In the genomic region with DNA sequence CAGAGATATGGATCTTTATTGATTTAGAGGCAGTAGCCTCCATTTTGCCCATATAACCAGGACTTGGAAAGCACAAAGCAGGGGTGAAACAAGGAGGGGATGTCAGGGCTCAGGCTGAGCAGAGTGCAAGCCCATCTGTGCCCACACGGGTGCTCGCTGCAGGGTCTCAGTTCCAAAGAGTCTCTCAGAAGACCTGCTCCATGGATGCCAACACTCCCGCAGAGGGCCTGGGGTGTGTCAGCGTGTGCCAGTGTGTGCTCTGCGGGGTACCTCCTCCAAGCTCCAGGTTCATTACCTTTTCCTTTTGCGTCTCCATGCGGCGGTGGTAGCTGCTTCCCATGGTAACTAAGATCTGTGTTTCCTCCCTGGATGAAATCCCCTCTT, we compare ENCODE assay signal across 23 cellular contexts.
"Had no signal": no experiment of that assay in that cellular context is flagged by ENCODE, and none has a peak within 500 bp of the region (broad histone marks: within the 10 kb centered on the region; RNA-seq: fewer than 3 reads in every experiment).

No MANE protein-coding gene starts in this region.

- H3K4me3 ChIP-seq: K562, SJCRH30 had no signal

- H3K4me1 ChIP-seq: SJCRH30 had no signal

- H3K27me3 ChIP-seq: SJCRH30 had no signal

- DNase-seq: Kasumi-1, MM.1S, NCI-H1092 treated with DMSO at 0.1 percent for 48 hours, NCI-H1436, NCI-H187, NCI-H2029, NCI-H2081 treated with DMSO at 0.1 percent for 48 hours, NCI-H2171, NCI-H226, NCI-H446, NCI-H510A, NCI-H524 treated with DMSO at 0.1 percent for 48 hours, NCI-H69, NCI-H774, PC-3, SHP77 treated with DMSO at 0.1 percent for 48 hours, SJCRH30 had no signal

- ATAC-seq: K562, Panc1, PC-3, SK-N-SH treated with all-trans-retinoic acid at 6 μM for 48 hours had no signal

- H3K27ac ChIP-seq: HL-60, KMS-11, RWPE1, SJCRH30 had no signal

- H3K36me3 ChIP-seq: SJCRH30 had no signal
